In genomic region chr22:44112191-44112590, GRCh38 we compare ENCODE assay signal across 16 cellular contexts.
"Had no signal": no experiment of that assay in that cellular context is flagged by ENCODE, and none has a peak within 500 bp of the region (broad histone marks: within the 10 kb centered on the region; RNA-seq: fewer than 3 reads in every experiment).

No MANE protein-coding gene starts in this region.

- H3K9me3 Mint-ChIP-seq: activated naive CD4-positive, alpha-beta T cell treated with anti-CD3 and anti-CD28 coated beads, Interleukin-2, amount 50 U/mL, for 72 hours; activated T-cell treated with anti-CD3 and anti-CD28 coated beads, Interleukin-2, amount 50 U/mL, for 24 hours; nephron; T-helper 2 cell treated with Interferon-gamma antibody and Interleukin-4, amounts not matched to agents 5 μg/mL and 100 μg/mL, for 36 hours had no signal

- H3K27ac Mint-ChIP-seq: activated T-cell treated with anti-CD3 and anti-CD28 coated beads, Interleukin-2, amount 50 U/mL, for 24 hours; nephron; T-helper 2 cell treated with Interferon-gamma antibody and Interleukin-4, amounts not matched to agents 5 μg/mL and 100 μg/mL, for 36 hours had no signal

- H3K4me3 Mint-ChIP-seq: activated T-cell treated with anti-CD3 and anti-CD28 coated beads, Interleukin-2, amount 50 U/mL, for 24 hours; nephron; T-helper 2 cell treated with Interferon-gamma antibody and Interleukin-4, amounts not matched to agents 5 μg/mL and 100 μg/mL, for 36 hours had no signal

- H3K27me3 Mint-ChIP-seq: activated T-cell treated with anti-CD3 and anti-CD28 coated beads, Interleukin-2, amount 50 U/mL, for 24 hours had no signal

- H3K4me1 ChIP-seq: body of pancreas had no signal

- H3K4me3 ChIP-seq: body of pancreas, ovary had no signal

- H3K27me3 ChIP-seq: body of pancreas, ovary had no signal

- DNase-seq: activated effector memory CD4-positive, alpha-beta T cell treated with Interleukin-2 at 50 U/mL for 16 hours; activated T-cell treated with anti-CD3 and anti-CD28 coated beads, Interleukin-2, amount 50 U/mL, for 24 hours; amniotic stem cell; body of pancreas; cerebellar nuclear complex; dermis blood vessel endothelial cell; mesenchymal stem cell; small intestine; substantia nigra; SW 1271 had no signal

- H3K36me3 ChIP-seq: ovary had no signal

- H3K27ac ChIP-seq: body of pancreas, ovary had no signal

- H3K36me3 Mint-ChIP-seq: activated naive CD4-positive, alpha-beta T cell treated with anti-CD3 and anti-CD28 coated beads, Interleukin-2, amount 50 U/mL, for 72 hours had no signal

- H3K9me3 ChIP-seq: body of pancreas, ovary had no signal

- ATAC-seq: activated CD4-positive, CD25-positive, alpha-beta regulatory T cell treated with anti-CD3 and anti-CD28 coated beads, Interleukin-2, amount 50 U/mL, for 24 hours; activated naive CD4-positive, alpha-beta T cell treated with anti-CD3 and anti-CD28 coated beads, Interleukin-2, amount 50 U/mL, for 72 hours; body of pancreas; left lobe of liver had no signal

- FAIRE-seq: small intestine had no signal
